In genomic region chr6:131628726-131629125, GRCh38 we compare ENCODE assay signal across 8 cellular contexts. TPM values are rescaled to one million over a fixed set of nuclear protein-coding genes. Genes with fewer than 3 reads are reported as not detected.
A peak's percentile ranks its signal among the peaks of the same experiment; 100 is the strongest.
DNase-seq lines count a peak whose midpoint lies in the region; ATAC-seq and TF ChIP-seq lines count a peak whose summit lies in the region.

No MANE protein-coding gene starts in this region.

- peaks cover 20 to 25% of the 10 kb centered on the region in 2 experiments for H3K36me3 ChIP-seq in SK-N-SH (replicated peaks in 1 of 2; ENCODE audit: control insufficient read depth in 1 of 2, insufficient read depth in 2 of 2, low read length in 1 of 2)

- H4K20me1 ChIP-seq in SK-N-SH (ENCODE audit: insufficient read depth) = no peaks in the 10 kb centered on the region

- H3K4me3 ChIP-seq in SK-N-SH (ENCODE audit: low read depth in 2 of 2, low read length in 1 of 2) = no peak overlapping the region

- WGBS in SK-N-SH (ENCODE audit: low lambda C conversion rate) = 50% methylated on average over 1 of the region's 1 CpG

- TF ChIP-seq EP300 in SK-N-SH (IDR thresholded peaks at IDR 0.05; ENCODE audit: borderline replicate concordance in 1 of 2, low read depth in 1 of 2, low read length in 1 of 2) = no peak

- no peaks in the 10 kb centered on the region for H3K9me3 ChIP-seq in SK-N-SH

- intact Hi-C loops in activated B cell treated with CpG ODN at 0.5 μM for 24 hours (cut with micrococcal nuclease) = loop anchor here (1.0 to 5.0 kb wide), 10 partner anchors 55 to 1186 kb away; partner anchors contain the start of genes AKAP7, EPB41L2, RPS12 and STX7

- TF ChIP-seq CTCF in SK-N-SH (IDR thresholded peaks at IDR 0.05) (no peak), activated B cell treated with CpG ODN at 0.5 μM for 24 hours (IDR thresholded peaks at IDR 0.05) (no peak)

- peaks cover 0 to 9% of the 10 kb centered on the region in 2 experiments; a peak in 2 of 4 replicates for H3K4me1 ChIP-seq in SK-N-SH (ENCODE audit: control insufficient read depth in 1 of 2, insufficient read depth in 2 of 2, low read depth in 1 of 2, low read length in 1 of 2)

- H3K27me3 ChIP-seq in SK-N-SH (ENCODE audit: insufficient read depth) = no peaks in the 10 kb centered on the region; the same call in 1 of the 2 replicates

- no peak for TF ChIP-seq RAD21 in SK-N-SH (IDR thresholded peaks at IDR 0.05; ENCODE audit: low read length)

- H3K27ac ChIP-seq in SK-N-SH (ENCODE audit: low read depth in 2 of 2, low read length in 1 of 2) = no peak overlapping the region

- H3K4me1 Mint-ChIP-seq in activated B cell treated with CpG ODN at 0.5 μM for 24 hours = peaks cover 31% of the 10 kb centered on the region

- CTCF ChIA-PET in SK-N-SH (lab: Yijun Ruan, JAX) (interaction anchor here (0.6 to 4.1 kb wide), 41 partner anchors 8 to 748 kb away, joined by 3 to 60 read pairs (median 5); partner anchors contain the start of gene ENPP3), activated B cell treated with CpG ODN at 0.5 μM for 24 hours (lab: Charles Lee) (interaction anchor here (0.7 to 3.6 kb wide), 21 partner anchors 8 to 743 kb away, joined by 3 to 21 read pairs (median 5); partner anchors contain the start of gene ENPP3)

- peak overlapping the region; percentile 99 for H3K4me3 Mint-ChIP-seq in activated B cell treated with CpG ODN at 0.5 μM for 24 hours

- H3K9me3 Mint-ChIP-seq in activated B cell treated with CpG ODN at 0.5 μM for 24 hours = no peaks in the 10 kb centered on the region

- POLR2A ChIA-PET in SK-N-SH (lab: Yijun Ruan, JAX) (interaction anchor here (1.0 kb wide), 1 partner anchor 743 kb away, joined by 3 read pairs; no protein-coding TSS in a partner anchor), activated B cell treated with CpG ODN at 0.5 μM for 24 hours (lab: Charles Lee) (interaction anchor here (0.7 to 1.5 kb wide), 4 partner anchors 9 to 61 kb away, joined by 3 to 6 read pairs (median 4); no protein-coding TSS in a partner anchor)

- no peaks in the 10 kb centered on the region for H3K27me3 Mint-ChIP-seq in activated B cell treated with CpG ODN at 0.5 μM for 24 hours

- H3K36me3 Mint-ChIP-seq in activated B cell treated with CpG ODN at 0.5 μM for 24 hours (ENCODE audit: low read depth) = peaks cover 24% of the 10 kb centered on the region

- peaks cover 7% of the 10 kb centered on the region for H3F3A ChIP-seq in SK-N-SH (replicated peaks; ENCODE audit: insufficient read depth)

- 0 out of 2 replicates have a peak overlapping the region, but pooled peaks have one; percentile 53 for H3K4me2 ChIP-seq in SK-N-SH

- H3K9me2 ChIP-seq in SK-N-SH = no peaks in the 10 kb centered on the region

- H2AFZ ChIP-seq in SK-N-SH (ENCODE audit: low read depth) = peak overlapping the region; percentile 92

- ATAC-seq in SK-N-SH treated with all-trans-retinoic acid at 6 μM for 48 hours (no peak), activated B cell treated with CpG ODN at 0.5 μM for 24 hours (ENCODE audit: low read depth) (no peak), GM18907 (IDR thresholded peaks at IDR 0.05; ENCODE audit: unreplicated experiment) (no peak)

- peaks cover 18% of the 10 kb centered on the region for H3K79me2 ChIP-seq in SK-N-SH (ENCODE audit: insufficient read depth)

- DNase-seq in SK-N-SH (no peak), activated B cell treated with CpG ODN at 0.5 μM for 24 hours (no peak), iris pigment epithelial cell (ENCODE audit: low read depth) (peak; percentile 2), stromal cell of bone marrow (ENCODE audit: low read depth) (peak; percentile 8), GF-D8 (lab: John Stamatoyannopoulos, UW) (no peak)
- no peak for DNase-seq in stimulated activated CD4-positive, alpha-beta T cell treated with anti-CD3 and anti-CD28 coated beads, Interleukin-2, amount 100 ng/mL, for 24 hours

- peak overlapping the region; percentile 94 for H3K27ac Mint-ChIP-seq in activated B cell treated with CpG ODN at 0.5 μM for 24 hours

- H3K9ac ChIP-seq in SK-N-SH = no peak overlapping the region

TF ChIP-seq in SK-N-SH, 30 proteins besides CTCF, POLR2A, EP300 and RAD21 (continues in another document):
- TF ChIP-seq ZBTB33 (IDR thresholded peaks at IDR 0.05; ENCODE audit: borderline replicate concordance, low read depth) = no peak
- TF ChIP-seq FOXM1 (IDR thresholded peaks at IDR 0.05; ENCODE audit: low read depth) = no peak
- TF ChIP-seq MAX (IDR thresholded peaks at IDR 0.05; ENCODE audit: low read depth) = no peak
- no peak for TF ChIP-seq SMC3 (IDR thresholded peaks at IDR 0.05; ENCODE audit: low read depth, low read length)
- TF ChIP-seq PBX3 (IDR thresholded peaks at IDR 0.05) = no peak
- no peak for TF ChIP-seq POLR2AphosphoS5 (IDR thresholded peaks at IDR 0.05; ENCODE audit: low read depth, low read length)

TF ChIP-seq in SK-N-SH treated with all-trans-retinoic acid at 6 μM for 48 hours, 23 proteins besides CTCF, POLR2A, EP300 and RAD21:
- TF ChIP-seq ZNF70 (CRISPR knock-in tag; IDR thresholded peaks at IDR 0.05) (no peak), PPARA (CRISPR knock-in tag; IDR thresholded peaks at IDR 0.05; ENCODE audit: borderline replicate concordance) (no peak), RARB (CRISPR knock-in tag; IDR thresholded peaks at IDR 0.05) (no peak), ISL1 (CRISPR knock-in tag; IDR thresholded peaks at IDR 0.05) (no peak), PATZ1 (CRISPR knock-in tag; IDR thresholded peaks at IDR 0.05; ENCODE audit: borderline replicate concordance) (no peak), SNAI2 (CRISPR knock-in tag; IDR thresholded peaks at IDR 0.05) (no peak)

RNA-seq across cellular contexts. Expression of gene MED23, which starts 0.7 kb away (rescaled TPM):
- polyA plus RNA-seq in SK-N-SH (2012; rRNA removed) = 10.1 and 14.5 TPM in 2 replicates
- 8.3 and 9.5 TPM in 2 replicates for polyA plus RNA-seq in SK-N-SH (2012; cell fraction: cytosol; rRNA removed)
- polyA plus RNA-seq in SK-N-SH (2012; cell fraction: nucleus; rRNA removed) = 18.5 and 44.1 TPM in 2 replicates
- 45.3 and 51.0 TPM in 2 replicates for total RNA-seq in activated B cell treated with CpG ODN at 0.5 μM for 24 hours

RNA-seq across cellular contexts. Expression of gene ENPP3, which starts 8.4 kb away (rescaled TPM):
- polyA plus RNA-seq in SK-N-SH (2012; rRNA removed) = not detected in 2 replicates
- polyA plus RNA-seq in SK-N-SH (2012; cell fraction: cytosol; rRNA removed) = not detected in 2 replicates
- not detected in 2 replicates for polyA plus RNA-seq in SK-N-SH (2012; cell fraction: nucleus; rRNA removed)
- 0.07 and 0.29 TPM in 2 replicates for total RNA-seq in activated B cell treated with CpG ODN at 0.5 μM for 24 hours

RNA-seq across cellular contexts. Expression of gene ARG1, which starts 55.7 kb away (rescaled TPM):
- polyA plus RNA-seq in SK-N-SH (2012; rRNA removed) = not detected in 2 replicates
- not detected in 2 replicates for polyA plus RNA-seq in SK-N-SH (2012; cell fraction: cytosol; rRNA removed)
- polyA plus RNA-seq in SK-N-SH (2012; cell fraction: nucleus; rRNA removed) = not detected in 2 replicates
- total RNA-seq in activated B cell treated with CpG ODN at 0.5 μM for 24 hours = not detected in 2 replicates

Comparison
In these comparisons a context has a peak if more than half of its experiments do, and no peak if none do; other contexts are left out.
1. DNase-seq: peak in iris pigment epithelial cell (single experiment) and stromal cell of bone marrow (single experiment); none in SK-N-SH (single experiment), activated B cell treated with CpG ODN at 0.5 μM for 24 hours (single experiment), stimulated activated CD4-positive, alpha-beta T cell treated with anti-CD3 and anti-CD28 coated beads, Interleukin-2, amount 100 ng/mL, for 24 hours (0 of 2) and GF-D8 (single experiment).